ENCODE assay signal across 19 cellular contexts in the genomic region with DNA sequence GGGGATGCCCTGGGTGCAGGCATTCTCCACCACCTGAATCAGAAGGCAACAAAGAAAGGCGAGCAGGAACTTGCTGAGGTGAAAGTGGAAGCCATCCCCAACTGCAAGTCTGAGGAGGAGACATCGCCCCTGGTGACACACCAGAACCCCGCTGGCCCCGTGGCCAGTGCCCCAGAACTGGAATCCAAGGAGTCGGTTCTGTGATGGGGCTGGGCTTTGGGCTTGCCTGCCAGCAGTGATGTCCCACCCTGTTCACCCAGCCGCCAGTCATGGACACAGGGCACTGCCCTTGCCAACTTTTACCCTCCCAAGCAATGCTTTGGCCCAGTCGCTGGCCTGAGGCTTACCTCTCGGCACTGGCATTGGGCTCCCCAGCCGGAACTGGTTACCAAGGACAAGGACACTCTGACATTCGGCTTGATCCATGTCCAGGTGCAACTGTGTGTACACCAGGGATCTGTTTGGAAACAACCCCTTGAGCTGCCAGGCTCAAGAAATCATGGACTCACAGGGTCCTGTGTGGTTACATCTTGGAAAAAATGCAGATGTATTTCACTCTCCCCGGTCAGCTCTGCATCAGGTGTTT.
"Had no signal": no experiment of that assay in that cellular context is flagged by ENCODE, and none has a peak within 500 bp of the region (broad histone marks: within the 10 kb centered on the region; RNA-seq: fewer than 3 reads in every experiment).

No MANE protein-coding gene starts in this region.

- H3K27ac ChIP-seq: coronary artery, heart left ventricle, ovary, testis, tibial nerve had no signal

- H3K36me3 ChIP-seq: ovary had no signal

- FAIRE-seq: endothelial cell of umbilical vein, frontal cortex, islet of Langerhans had no signal

- H3K27me3 ChIP-seq: heart left ventricle, ovary, testis, tibial nerve had no signal

- H3K4me1 ChIP-seq: testis had no signal

- DNase-seq: effector CD4-positive, alpha-beta T cell; endodermal cell; kidney glomerular epithelial cell; natural killer cell; nucleus accumbens; ovary; stimulated activated CD4-positive, alpha-beta T cell treated with anti-CD3 and anti-CD28 coated beads, Interleukin-2, amount 100 ng/mL, for 48 hours; testis had no signal

- ATAC-seq: natural killer cell, right cardiac atrium had no signal

- H3K4me3 ChIP-seq: coronary artery, heart left ventricle, ovary, smooth muscle cell, testis, tibial nerve had no signal

- H3K4me2 ChIP-seq: smooth muscle cell had no signal

- H3K4me3 Mint-ChIP-seq: endodermal cell; mesothelial cell of epicardium; natural killer cell; neural crest cell; stimulated activated naive CD8-positive, alpha-beta T cell treated with anti-CD3 and anti-CD28 coated beads, Interleukin-15, Interleukin-2, amounts not matched to agents 100 ng/mL and 50 ng/mL, for 24 hours had no signal

- H3K36me3 Mint-ChIP-seq: natural killer cell had no signal

- H3K9me3 Mint-ChIP-seq: endodermal cell; mesothelial cell of epicardium; natural killer cell; neural crest cell; stimulated activated naive CD8-positive, alpha-beta T cell treated with anti-CD3 and anti-CD28 coated beads, Interleukin-15, Interleukin-2, amounts not matched to agents 100 ng/mL and 50 ng/mL, for 24 hours had no signal

- H3K9me3 ChIP-seq: heart left ventricle, ovary, testis, tibial nerve had no signal

- H3K27ac Mint-ChIP-seq: natural killer cell; stimulated activated naive CD8-positive, alpha-beta T cell treated with anti-CD3 and anti-CD28 coated beads, Interleukin-15, Interleukin-2, amounts not matched to agents 100 ng/mL and 50 ng/mL, for 24 hours had no signal

- H3K27me3 Mint-ChIP-seq: stimulated activated naive CD8-positive, alpha-beta T cell treated with anti-CD3 and anti-CD28 coated beads, Interleukin-15, Interleukin-2, amounts not matched to agents 100 ng/mL and 50 ng/mL, for 24 hours had no signal
